Comparison of ENCODE assay signal across 8 cellular contexts in the genomic region with DNA sequence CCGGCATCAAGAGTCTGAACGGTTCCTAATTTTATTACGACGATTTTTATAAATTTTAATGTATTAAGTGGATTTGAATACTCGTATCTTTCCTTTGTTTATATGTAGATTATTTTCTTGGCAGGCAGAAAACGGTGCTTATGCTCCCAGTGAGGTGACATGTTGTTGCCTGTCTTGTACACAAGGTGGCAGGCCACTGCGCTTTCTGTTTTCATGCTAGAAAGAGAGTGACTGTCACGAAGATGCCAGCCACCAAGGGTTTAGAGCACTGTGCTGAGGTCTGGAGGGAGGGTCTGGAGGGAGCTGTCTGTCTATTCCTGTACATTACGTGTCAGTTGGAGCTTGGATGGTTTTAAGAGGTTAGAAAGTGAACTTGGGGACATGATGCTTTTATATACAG.
A peak's percentile ranks its signal among the peaks of the same experiment; 100 is the strongest.
DNase-seq lines count a peak whose midpoint lies in the region; ATAC-seq and TF ChIP-seq lines count a peak whose summit lies in the region.

No MANE protein-coding gene starts in this region.

- H3K27ac Mint-ChIP-seq in Calu3 (ENCODE audit: unreplicated experiment) (peak overlapping the region; percentile 13), T-helper 17 cell (no peak overlapping the region)

- H3K27me3 Mint-ChIP-seq in Calu3 (ENCODE audit: unreplicated experiment) (no peaks in the 10 kb centered on the region), T-helper 17 cell (peaks cover 14% of the 10 kb centered on the region)

- no peak overlapping the region for H4K8ac ChIP-seq in mesendoderm (ENCODE audit: low read depth, low read length)

- H2AK5ac ChIP-seq in mesendoderm (ENCODE audit: low read length) = no peak overlapping the region

- no peaks in the 10 kb centered on the region for H3K79me1 ChIP-seq in mesendoderm (ENCODE audit: low read length)

- H4K5ac ChIP-seq in mesendoderm (ENCODE audit: low read length) = no peak overlapping the region

- dilution Hi-C loops in mammary epithelial cell (cut with HindIII; ENCODE audit: low sequenced_read_pairs) = loop anchor here (5.0 kb wide), 1 partner anchor 68 kb away; no protein-coding TSS in a partner anchor

- H3K27me3 ChIP-seq in mammary epithelial cell (ENCODE audit: insufficient read depth, low read length) = no peaks in the 10 kb centered on the region
- H3K27me3 ChIP-seq in mesendoderm (ENCODE audit: insufficient read depth, low read length, poor library complexity) = no peaks in the 10 kb centered on the region
- H3K27me3 ChIP-seq in tibial nerve = peaks cover 0 to 4% of the 10 kb centered on the region in 2 donors

- TF ChIP-seq EP300 in tibial nerve (IDR thresholded peaks at IDR 0.05) = no peak

- no peak overlapping the region for H2BK120ac ChIP-seq in mesendoderm (ENCODE audit: low read depth, low read length)

- no peak overlapping the region for H2BK15ac ChIP-seq in mesendoderm (replicated peaks; ENCODE audit: low read depth)

- H4K20me1 ChIP-seq in mammary epithelial cell (ENCODE audit: insufficient read depth, low read length) = no peaks in the 10 kb centered on the region

- no peak overlapping the region for H3K23ac ChIP-seq in mesendoderm (ENCODE audit: low read length)

- H3K9ac ChIP-seq in mammary epithelial cell (ENCODE audit: insufficient read depth, low read length) = no peak overlapping the region
- H3K9ac ChIP-seq in mesendoderm (ENCODE audit: low read length) = no peak overlapping the region

- H3K36me3 Mint-ChIP-seq in Calu3 (ENCODE audit: insufficient read depth, unreplicated experiment) = peaks cover 4% of the 10 kb centered on the region
- H3K36me3 Mint-ChIP-seq in T-helper 17 cell (ENCODE audit: low read depth) = no peaks in the 10 kb centered on the region

- no peak overlapping the region for H3K27ac ChIP-seq in mammary epithelial cell (ENCODE audit: insufficient read depth, low read depth, low read length)
- no peak overlapping the region for H3K27ac ChIP-seq in mesendoderm (ENCODE audit: low read depth, low read length)
- no peak overlapping the region for H3K27ac ChIP-seq in tibial nerve

- no peak overlapping the region for H3K56ac ChIP-seq in mesendoderm (ENCODE audit: low read length)

- H3K18ac ChIP-seq in mesendoderm (ENCODE audit: low read length) = no peak overlapping the region

- in situ Hi-C loops in mammary epithelial cell (cut with MboI; ENCODE audit: low sequenced_read_pairs in 2 of 2) = no loop called here

- no peak overlapping the region for H2AFZ ChIP-seq in mammary epithelial cell (ENCODE audit: low read depth, low read length)

- H3K79me2 ChIP-seq in mammary epithelial cell (ENCODE audit: insufficient read depth, low read length) (no peaks in the 10 kb centered on the region), mesendoderm (ENCODE audit: control insufficient read depth, insufficient read depth, low read length) (no peaks in the 10 kb centered on the region)

- WGBS in mammary epithelial cell (ENCODE audit: low coverage, missing lambda C conversion rate) = 35% methylated on average over 9 of the region's 9 CpGs
- WGBS in mesendoderm (ENCODE audit: extremely low coverage, insufficient coverage, low lambda C conversion rate) = no CpG with 5 or more reads among the region's 9 CpGs
- WGBS in tibial nerve, 2 donors = 67 to 69% methylated on average over 9 of the region's 9 CpGs

- intact Hi-C loops in Calu3 (cut with micrococcal nuclease; ENCODE audit: unreplicated experiment) = no loop called here
- intact Hi-C loops in mammary epithelial cell (cut with micrococcal nuclease) = no loop called here

- TF ChIP-seq CTCF in Calu3 (IDR thresholded peaks at IDR 0.05; ENCODE audit: unreplicated experiment) (peak; percentile 31), mammary epithelial cell (conservative IDR thresholded peaks at IDR 0.05 in 1 of 2, IDR thresholded peaks at IDR 0.05 in 1 of 2; ENCODE audit: extremely low read depth in 1 of 2, insufficient read depth in 1 of 2, low read depth in 1 of 2, low read length in 2 of 2) (peak; percentile 45 to 63), tibial nerve (IDR thresholded peaks at IDR 0.05) (peak; percentile 11 to 41 (median 35))

- H3K4me3 ChIP-seq in mammary epithelial cell (replicated peaks in 1 of 3; ENCODE audit: insufficient read depth in 1 of 3, low read depth in 2 of 3, low read length in 3 of 3) = no peak overlapping the region
- H3K4me3 ChIP-seq in mesendoderm (ENCODE audit: low read length) = no peak overlapping the region
- H3K4me3 ChIP-seq in tibial nerve = no peak overlapping the region

- H2BK5ac ChIP-seq in mesendoderm (ENCODE audit: low read length) = no peak overlapping the region

- no peaks in the 10 kb centered on the region for H3K9me3 Mint-ChIP-seq in Calu3 (ENCODE audit: low read depth, unreplicated experiment)

- H3K36me3 ChIP-seq in mammary epithelial cell (ENCODE audit: insufficient read depth, low read length) (no peaks in the 10 kb centered on the region), mesendoderm (ENCODE audit: control insufficient read depth, insufficient read depth, low read length) (no peaks in the 10 kb centered on the region), tibial nerve (no peaks in the 10 kb centered on the region)

- H3K4me2 ChIP-seq in mammary epithelial cell (ENCODE audit: insufficient read depth, low read depth, low read length) (peak overlapping the region; percentile 15), mesendoderm (ENCODE audit: low read length) (no peak overlapping the region)

- ATAC-seq in GM19372 (IDR thresholded peaks at IDR 0.05; ENCODE audit: low read depth, unreplicated experiment) (peak; percentile 92), T-helper 17 cell (peak; percentile 60)

- H3K4ac ChIP-seq in mesendoderm (ENCODE audit: low read depth, low read length) = no peak overlapping the region

- H3K4me3 Mint-ChIP-seq in Calu3 (ENCODE audit: low read depth, unreplicated experiment) = no peak overlapping the region
- H3K4me3 Mint-ChIP-seq in T-helper 17 cell = no peak overlapping the region

- CTCF ChIA-PET in Calu3 (lab: Charles Lee) = no interaction called here
- CTCF ChIA-PET in mammary epithelial cell (lab: Charles Lee; ENCODE audit: low non-redundant PET) = no interaction called here

- no peaks in the 10 kb centered on the region for H3K4me1 Mint-ChIP-seq in Calu3 (ENCODE audit: low read depth, unreplicated experiment)
- H3K4me1 Mint-ChIP-seq in T-helper 17 cell = peaks cover 3% of the 10 kb centered on the region

- no peaks in the 10 kb centered on the region for H3K9me3 ChIP-seq in T-helper 17 cell (ENCODE audit: control insufficient read depth, low read length, poor library complexity, severe bottlenecking)
- H3K9me3 ChIP-seq in mammary epithelial cell (replicated peaks; ENCODE audit: insufficient read depth, low read length) = peaks cover 2% of the 10 kb centered on the region
- H3K9me3 ChIP-seq in tibial nerve = no peaks in the 10 kb centered on the region

- H3K4me1 ChIP-seq in mammary epithelial cell (ENCODE audit: insufficient read depth, low read length) = peaks cover 3% of the 10 kb centered on the region
- no peaks in the 10 kb centered on the region for H3K4me1 ChIP-seq in mesendoderm (ENCODE audit: control insufficient read depth, low read depth, low read length)
- no peaks in the 10 kb centered on the region for H3K4me1 ChIP-seq in tibial nerve

- DNase-seq in Calu3 (peak; percentile 28), HuH-7 (ENCODE audit: low spot score) (peak; percentile 15), T-helper 17 cell (peak in 2 of 3 donors; percentile 10 to 12), mammary epithelial cell (no peak), mesendoderm (peak; percentile 66), tibial nerve (ENCODE audit: low spot score in 2 of 2) (no peak), foreskin melanocyte (no peak)

- no peak for TF ChIP-seq POLR2A in tibial nerve (IDR thresholded peaks at IDR 0.05)

- BruUV-seq in Calu3 (replicated peaks; lab: Mats Ljungman, UMichigan) (no TSS peak), mammary epithelial cell (replicated peaks; lab: Mats Ljungman, UMichigan) (no TSS peak)

Comparison
In these comparisons a context has a peak if more than half of its experiments do, and no peak if none do; other contexts are left out.
1. DNase-seq: peak in Calu3 (single experiment), HuH-7 (single experiment), T-helper 17 cell (2 of 3) and mesendoderm (single experiment); none in mammary epithelial cell (single experiment), tibial nerve (0 of 2) and foreskin melanocyte (single experiment).
2. Peak in every context shown above with its lines, with median percentiles within 50 percentile points of each other: CTCF ChIP-seq.